7 cellular contexts compared by ENCODE assay signal in the genomic region with DNA sequence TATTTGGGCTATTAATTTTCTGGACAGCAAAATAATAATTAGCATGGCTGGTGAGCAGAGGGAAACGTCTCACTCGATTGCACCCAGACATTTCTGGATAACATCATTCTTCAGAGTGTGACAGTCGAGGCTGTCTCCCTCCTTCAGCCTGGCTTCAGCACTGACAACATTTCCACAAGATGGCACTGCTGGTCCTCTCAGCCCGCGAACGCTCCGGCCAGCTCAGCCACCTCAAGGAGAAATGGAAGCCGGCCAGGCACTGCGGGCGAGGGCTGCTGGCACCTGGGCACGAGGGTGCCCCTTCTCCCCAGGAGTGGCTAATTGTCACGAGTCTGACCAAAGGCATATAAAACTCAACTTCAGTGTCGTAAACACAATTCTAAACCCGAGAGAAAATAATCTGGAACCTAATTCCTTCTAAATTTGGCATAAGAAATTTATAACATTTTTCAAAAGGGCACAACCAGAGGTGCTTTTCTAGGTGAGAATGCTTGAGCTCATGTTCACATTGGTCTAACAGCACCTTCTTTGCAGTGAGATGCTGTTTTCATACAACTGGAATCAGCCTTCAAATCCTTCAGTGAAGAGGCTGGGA.
DNase-seq lines count a peak whose midpoint lies in the region; ATAC-seq and TF ChIP-seq lines count a peak whose summit lies in the region.

No MANE protein-coding gene starts in this region.

- no peaks in the 10 kb centered on the region for H3K27me3 ChIP-seq in SK-N-SH (ENCODE audit: insufficient read depth)
- no peaks in the 10 kb centered on the region for H3K27me3 ChIP-seq in fibroblast of lung (ENCODE audit: control insufficient read depth, insufficient read depth, low read length)
- H3K27me3 ChIP-seq in naive thymus-derived CD4-positive, alpha-beta T cell (ENCODE audit: control insufficient read depth in 2 of 2, insufficient read depth in 2 of 2, low read length in 2 of 2) = no peaks in the 10 kb centered on the region

- H3K27ac Mint-ChIP-seq in naive thymus-derived CD4-positive, alpha-beta T cell = no peak overlapping the region

- H3K4me2 ChIP-seq in SK-N-SH (peak overlapping the region; percentile 27; the same call in 1 of the 2 replicates), fibroblast of lung (ENCODE audit: extremely low read depth, insufficient read depth, low read length) (peak overlapping the region; percentile 36)

- TF ChIP-seq RAD21 in SK-N-SH (IDR thresholded peaks at IDR 0.05; ENCODE audit: low read length) = peak; percentile 92

- peak in 1 of 2 experiments; percentile 41; a peak in 1 of 4 replicates for TF ChIP-seq EP300 in SK-N-SH (IDR thresholded peaks at IDR 0.05; ENCODE audit: borderline replicate concordance in 1 of 2, low read depth in 1 of 2, low read length in 1 of 2)

- H3K4me1 ChIP-seq in SK-N-SH (ENCODE audit: control insufficient read depth in 1 of 2, insufficient read depth in 2 of 2, low read depth in 1 of 2, low read length in 1 of 2) (peaks cover 33 to 37% of the 10 kb centered on the region in 2 experiments), fibroblast of lung (ENCODE audit: control insufficient read depth, extremely low read depth, insufficient read depth, low read length) (peaks cover 17% of the 10 kb centered on the region)
- H3K4me1 ChIP-seq in naive thymus-derived CD4-positive, alpha-beta T cell (ENCODE audit: control insufficient read depth in 2 of 2, insufficient read depth in 2 of 2, low read length in 2 of 2) = no peaks in the 10 kb centered on the region

- H2AFZ ChIP-seq in SK-N-SH (ENCODE audit: low read depth) = no peak overlapping the region
- no peak overlapping the region for H2AFZ ChIP-seq in fibroblast of lung (ENCODE audit: low read length)

- H3K36me3 Mint-ChIP-seq in naive thymus-derived CD4-positive, alpha-beta T cell = peaks cover 0 to 18% (median 0%) of the 10 kb centered on the region in 5 donors

- H3K9me3 Mint-ChIP-seq in naive thymus-derived CD4-positive, alpha-beta T cell = no peaks in the 10 kb centered on the region

- intact Hi-C loops in naive thymus-derived CD4-positive, alpha-beta T cell (cut with micrococcal nuclease) = no loop called here

- H3K27ac ChIP-seq in SK-N-SH (ENCODE audit: low read depth in 2 of 2, low read length in 1 of 2) (no peak overlapping the region; a peak in 1 of 4 replicates), fibroblast of lung (ENCODE audit: insufficient read depth, low read length) (no peak overlapping the region)
- no peak overlapping the region for H3K27ac ChIP-seq in naive thymus-derived CD4-positive, alpha-beta T cell (ENCODE audit: low read depth, low read length)

- POLR2A ChIA-PET in SK-N-SH (lab: Yijun Ruan, JAX) = interaction anchor here (1.2 kb wide), 1 partner anchor 81 kb away, joined by 3 read pairs; no protein-coding TSS in a partner anchor
- POLR2A ChIA-PET in naive thymus-derived CD4-positive, alpha-beta T cell (lab: Charles Lee) = no interaction called here

- 8% methylated on average over 14 of the region's 14 CpGs for WGBS in SK-N-SH (ENCODE audit: low lambda C conversion rate)

- H3K9me3 ChIP-seq in SK-N-SH (no peaks in the 10 kb centered on the region), fibroblast of lung (ENCODE audit: control insufficient read depth, insufficient read depth, low read depth, low read length) (no peaks in the 10 kb centered on the region)
- no peaks in the 10 kb centered on the region for H3K9me3 ChIP-seq in naive thymus-derived CD4-positive, alpha-beta T cell (ENCODE audit: control insufficient read depth in 2 of 3, low read length in 3 of 3)

- no peaks in the 10 kb centered on the region for H3K9me2 ChIP-seq in SK-N-SH

- no peaks in the 10 kb centered on the region for H3K36me3 ChIP-seq in SK-N-SH (replicated peaks in 1 of 2; ENCODE audit: control insufficient read depth in 1 of 2, insufficient read depth in 2 of 2, low read length in 1 of 2)
- no peaks in the 10 kb centered on the region for H3K36me3 ChIP-seq in fibroblast of lung (ENCODE audit: control insufficient read depth, insufficient read depth, low read length)
- no peaks in the 10 kb centered on the region for H3K36me3 ChIP-seq in naive thymus-derived CD4-positive, alpha-beta T cell (ENCODE audit: control insufficient read depth in 2 of 3, insufficient read depth in 3 of 3, low read length in 3 of 3)

- H3K4me3 ChIP-seq in SK-N-SH (ENCODE audit: low read depth in 2 of 2, low read length in 1 of 2) (peak overlapping the region in 1 of 2 experiments; percentile 39; a peak in 1 of 4 replicates), fibroblast of lung (replicated peaks in 1 of 4; ENCODE audit: control extremely low read depth in 1 of 4, insufficient read depth in 1 of 4, low read depth in 3 of 4, low read length in 4 of 4) (no peak overlapping the region)
- no peak overlapping the region for H3K4me3 ChIP-seq in naive thymus-derived CD4-positive, alpha-beta T cell (ENCODE audit: low read length)

- H4K20me1 ChIP-seq in SK-N-SH (ENCODE audit: insufficient read depth) (no peaks in the 10 kb centered on the region; the same call in 1 of the 2 replicates), fibroblast of lung (ENCODE audit: control insufficient read depth, extremely low read depth, insufficient read depth, low read length) (no peaks in the 10 kb centered on the region)

- H3K27me3 Mint-ChIP-seq in naive thymus-derived CD4-positive, alpha-beta T cell = no peaks in the 10 kb centered on the region

- H3K9ac ChIP-seq in SK-N-SH (no peak overlapping the region), fibroblast of lung (ENCODE audit: insufficient read depth, low read length) (no peak overlapping the region)

- peaks cover 15 to 49% (median 40%) of the 10 kb centered on the region in 7 donors for H3K4me1 Mint-ChIP-seq in naive thymus-derived CD4-positive, alpha-beta T cell

- H3K4me3 Mint-ChIP-seq in naive thymus-derived CD4-positive, alpha-beta T cell = no peak overlapping the region

- CTCF ChIA-PET in SK-N-SH (lab: Yijun Ruan, JAX) = interaction anchor here (0.6 to 3.0 kb wide), 30 partner anchors 8 to 1329 kb away, joined by 3 to 16 read pairs (median 4); no protein-coding TSS in a partner anchor
- CTCF ChIA-PET in naive thymus-derived CD4-positive, alpha-beta T cell (lab: Charles Lee) = no interaction called here

- TF ChIP-seq CTCF in SK-N-SH (IDR thresholded peaks at IDR 0.05) = peak; percentile 86
- peak; percentile 78 to 80 for TF ChIP-seq CTCF in fibroblast of lung (conservative IDR thresholded peaks at IDR 0.05 in 1 of 2, IDR thresholded peaks at IDR 0.05 in 1 of 2; ENCODE audit: low read depth in 1 of 2, low read length in 2 of 2)

- H3K79me2 ChIP-seq in SK-N-SH (ENCODE audit: insufficient read depth) (peaks cover 37% of the 10 kb centered on the region; the same call in 1 of the 2 replicates), fibroblast of lung (ENCODE audit: control insufficient read depth, insufficient read depth, low read length) (peaks cover 23% of the 10 kb centered on the region)

- ATAC-seq in GM21786 (IDR thresholded peaks at IDR 0.05; ENCODE audit: unreplicated experiment) (peak; percentile 38), HG02840 (IDR thresholded peaks at IDR 0.05; ENCODE audit: low FRiP score, unreplicated experiment) (no peak)
- ATAC-seq in naive thymus-derived CD4-positive, alpha-beta T cell = peak; percentile 73

- peaks cover 24% of the 10 kb centered on the region for H3F3A ChIP-seq in SK-N-SH (replicated peaks; ENCODE audit: insufficient read depth)

- DNase-seq in GM03348 (ENCODE audit: low spot score) (peak; percentile 88), MV-4-11 (lab: John Stamatoyannopoulos, UW) (peak; percentile 22), SK-N-SH (peak; percentile 83), fibroblast of lung (ENCODE audit: low read depth in 2 of 2) (peak; percentile 63 to 76)
- DNase-seq in naive thymus-derived CD4-positive, alpha-beta T cell = no peak

TF ChIP-seq in SK-N-SH, 30 proteins besides CTCF, POLR2A, EP300 and RAD21 (continues in another document):
- TF ChIP-seq CHD2 (IDR thresholded peaks at IDR 0.05; ENCODE audit: low read length, partially characterized antibody) = no peak
- no peak for TF ChIP-seq RCOR1 (IDR thresholded peaks at IDR 0.05; ENCODE audit: low read length)
- TF ChIP-seq, protein P1, sequence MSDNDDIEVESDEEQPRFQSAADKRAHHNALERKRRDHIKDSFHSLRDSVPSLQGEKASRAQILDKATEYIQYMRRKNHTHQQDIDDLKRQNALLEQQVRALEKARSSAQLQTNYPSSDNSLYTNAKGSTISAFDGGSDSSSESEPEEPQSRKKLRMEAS (IDR thresholded peaks at IDR 0.05; ENCODE audit: low read depth) = no peak
- TF ChIP-seq, protein P2, sequence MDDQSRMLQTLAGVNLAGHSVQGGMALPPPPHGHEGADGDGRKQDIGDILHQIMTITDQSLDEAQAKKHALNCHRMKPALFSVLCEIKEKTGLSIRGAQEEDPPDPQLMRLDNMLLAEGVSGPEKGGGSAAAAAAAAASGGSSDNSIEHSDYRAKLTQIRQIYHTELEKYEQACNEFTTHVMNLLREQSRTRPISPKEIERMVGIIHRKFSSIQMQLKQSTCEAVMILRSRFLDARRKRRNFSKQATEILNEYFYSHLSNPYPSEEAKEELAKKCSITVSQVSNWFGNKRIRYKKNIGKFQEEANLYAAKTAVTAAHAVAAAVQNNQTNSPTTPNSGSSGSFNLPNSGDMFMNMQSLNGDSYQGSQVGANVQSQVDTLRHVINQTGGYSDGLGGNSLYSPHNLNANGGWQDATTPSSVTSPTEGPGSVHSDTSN (IDR thresholded peaks at IDR 0.05) = peak; percentile 31
- peak; percentile 91 for TF ChIP-seq SMC3 (IDR thresholded peaks at IDR 0.05; ENCODE audit: low read depth, low read length)
- TF ChIP-seq, protein P3, sequence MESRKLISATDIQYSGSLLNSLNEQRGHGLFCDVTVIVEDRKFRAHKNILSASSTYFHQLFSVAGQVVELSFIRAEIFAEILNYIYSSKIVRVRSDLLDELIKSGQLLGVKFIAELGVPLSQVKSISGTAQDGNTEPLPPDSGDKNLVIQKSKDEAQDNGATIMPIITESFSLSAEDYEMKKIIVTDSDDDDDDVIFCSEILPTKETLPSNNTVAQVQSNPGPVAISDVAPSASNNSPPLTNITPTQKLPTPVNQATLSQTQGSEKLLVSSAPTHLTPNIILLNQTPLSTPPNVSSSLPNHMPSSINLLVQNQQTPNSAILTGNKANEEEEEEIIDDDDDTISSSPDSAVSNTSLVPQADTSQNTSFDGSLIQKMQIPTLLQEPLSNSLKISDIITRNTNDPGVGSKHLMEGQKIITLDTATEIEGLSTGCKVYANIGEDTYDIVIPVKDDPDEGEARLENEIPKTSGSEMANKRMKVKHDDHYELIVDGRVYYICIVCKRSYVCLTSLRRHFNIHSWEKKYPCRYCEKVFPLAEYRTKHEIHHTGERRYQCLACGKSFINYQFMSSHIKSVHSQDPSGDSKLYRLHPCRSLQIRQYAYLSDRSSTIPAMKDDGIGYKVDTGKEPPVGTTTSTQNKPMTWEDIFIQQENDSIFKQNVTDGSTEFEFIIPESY (IDR thresholded peaks at IDR 0.05; ENCODE audit: borderline replicate concordance, low read depth) = no peak
- TF ChIP-seq NFIC (IDR thresholded peaks at IDR 0.05; ENCODE audit: borderline replicate concordance) = peak; percentile 37; the same call in 1 of the 2 replicates
- TF ChIP-seq SIN3A (IDR thresholded peaks at IDR 0.05; ENCODE audit: borderline replicate concordance, low read depth, low read length) = no peak
- TF ChIP-seq TCF12 (IDR thresholded peaks at IDR 0.05) = peak; percentile 35; the same call in 1 of the 2 replicates

Comparison
In these comparisons a context has a peak if more than half of its experiments do, and no peak if none do; other contexts are left out.
1. DNase-seq: peak in GM03348 (single experiment), MV-4-11 (single experiment), SK-N-SH (single experiment) and fibroblast of lung (2 of 2); none in naive thymus-derived CD4-positive, alpha-beta T cell (0 of 9).